Comparison of ENCODE assay signal across 8 cellular contexts in genomic region chr9:100352201-100352726, GRCh38. TPM values are rescaled to one million over a fixed set of nuclear protein-coding genes. Genes with fewer than 3 reads are reported as not detected.
DNase-seq lines count a peak whose midpoint lies in the region; ATAC-seq and TF ChIP-seq lines count a peak whose summit lies in the region.

No MANE protein-coding gene starts in this region.

- H3K36me3 ChIP-seq in sigmoid colon: no peaks in the 10 kb centered on the region

- peak overlapping the region; percentile 82 to 99 (median 98) for H3K4me3 ChIP-seq in sigmoid colon

- no peaks in the 10 kb centered on the region for H3K9me3 ChIP-seq in sigmoid colon

- ATAC-seq in GM18517 (IDR thresholded peaks at IDR 0.05; ENCODE audit: unreplicated experiment) (peak; percentile 46), HG03025 (IDR thresholded peaks at IDR 0.05; ENCODE audit: low FRiP score, unreplicated experiment) (peak; percentile 49)

- H3K27me3 ChIP-seq in sigmoid colon: no peaks in the 10 kb centered on the region

- H3K27ac ChIP-seq in sigmoid colon: peak overlapping the region; percentile 87 to 91 (median 90)

- no peak for TF ChIP-seq EP300 in sigmoid colon (IDR thresholded peaks at IDR 0.05)

- no peak for TF ChIP-seq CTCF in sigmoid colon (IDR thresholded peaks at IDR 0.05)

- DNase-seq in A172 (ENCODE audit: low spot score) (peak; percentile 15), RPMI7951 (ENCODE audit: low read depth) (peak; percentile 40), anterior cingulate cortex (lab: John Stamatoyannopoulos, UW) (peak in 40 of 58 donors; percentile 4 to 66 (median 37)), hepatic stellate cell (ENCODE audit: low spot score) (peak; percentile 48), sigmoid colon (peak; percentile 66), NCI-H2081 treated with DMSO at 0.1 percent for 48 hours (lab: John Stamatoyannopoulos, UW) (no peak)

- peaks cover 0 to 25% (median 12%) of the 10 kb centered on the region in 4 donors for H3K4me1 ChIP-seq in sigmoid colon

- TF ChIP-seq POLR2A in sigmoid colon (IDR thresholded peaks at IDR 0.05): no peak

- WGBS in sigmoid colon, 2 donors: 0% methylated on average over 43 of the region's 43 CpGs

- intact Hi-C loops in sigmoid colon (cut with DNase I): loop anchor here (2.0 to 10.0 kb wide), 3 partner anchors 75 to 537 kb away; partner anchors contain the start of gene MSANTD3

RNA-seq across cellular contexts. Expression of gene TEX10, which starts 0.5 kb away (rescaled TPM):
- 69.0 and 75.4 TPM in 2 replicates for total RNA-seq in A172 (2014; rRNA removed; shearing (Covaris generic))
- 33.4 and 38.3 TPM in 2 replicates for total RNA-seq in RPMI7951 (2014; rRNA removed; shearing (Covaris generic))
- 10 to 100 TPM; 15.0 to 19.6 (median 17.1) TPM for total RNA-seq in sigmoid colon
- 1 to 10 TPM; 3.2 to 7.4 (median 4.8) TPM for polyA plus RNA-seq in sigmoid colon
